ENCODE assay signal across 11 cellular contexts in the genomic region with DNA sequence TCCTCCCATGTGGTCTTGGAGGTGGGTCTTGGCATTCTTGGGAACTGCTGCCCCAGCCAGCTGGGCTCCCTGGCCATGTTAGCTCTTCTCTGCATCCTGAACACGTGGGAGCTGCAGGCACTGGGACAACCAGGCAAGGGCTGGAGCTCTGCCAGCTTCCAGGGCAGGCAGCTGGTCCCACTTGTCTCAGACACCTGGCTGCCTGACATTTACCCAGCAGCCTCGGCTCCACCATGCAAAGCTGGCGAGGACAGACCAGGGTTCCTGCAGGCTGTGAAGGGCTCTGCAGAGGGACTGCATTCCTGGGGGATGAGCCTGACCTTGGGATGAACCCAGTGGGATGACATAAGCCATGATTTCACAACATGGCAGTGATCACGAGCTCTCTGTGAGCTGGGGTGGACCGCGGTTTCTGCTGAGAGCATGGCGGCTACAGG.
DNase-seq lines count a peak whose midpoint lies in the region; ATAC-seq and TF ChIP-seq lines count a peak whose summit lies in the region.
"Had no signal": no experiment of that assay in that cellular context is flagged by ENCODE, and none has a peak within 500 bp of the region (broad histone marks: within the 10 kb centered on the region; RNA-seq: fewer than 3 reads in every experiment).

No MANE protein-coding gene starts in this region.

- H3K9me3 Mint-ChIP-seq in endodermal cell = peaks cover 17% of the 10 kb centered on the region
- peaks cover 0 to 20% (median 14%) of the 10 kb centered on the region in 9 donors for H3K9me3 Mint-ChIP-seq in naive thymus-derived CD8-positive, alpha-beta T cell

- H4K20me1 ChIP-seq in SK-N-SH (ENCODE audit: insufficient read depth) = no peaks in the 10 kb centered on the region

- no peaks in the 10 kb centered on the region for H3F3A ChIP-seq in SK-N-SH (replicated peaks; ENCODE audit: insufficient read depth)

- intact Hi-C loops in left cardiac atrium (cut with DNase I) = no loop called here

- DNase-seq in GM04504 (ENCODE audit: low read depth) (peak; percentile 77), SK-N-SH (peak; percentile 36), left cardiac atrium (peak; percentile 76), endodermal cell (no peak), NCI-H774 (lab: John Stamatoyannopoulos, UW) (no peak)
- no peak for DNase-seq in naive thymus-derived CD8-positive, alpha-beta T cell
- DNase-seq: GOT3 had no signal

- H2AFZ ChIP-seq in SK-N-SH (ENCODE audit: low read depth) = no peak overlapping the region

- H3K27me3 ChIP-seq in SK-N-SH (ENCODE audit: insufficient read depth) (no peaks in the 10 kb centered on the region), skeletal muscle satellite cell (ENCODE audit: control insufficient read depth, insufficient read depth, low read length) (no peaks in the 10 kb centered on the region), endodermal cell (ENCODE audit: control insufficient read depth, insufficient read depth, low read length, poor library complexity, severe bottlenecking) (no peaks in the 10 kb centered on the region)
- H3K27me3 ChIP-seq: neutrophil had no signal

- no peak for TF ChIP-seq RAD21 in SK-N-SH (IDR thresholded peaks at IDR 0.05; ENCODE audit: low read length)

- H3K36me3 ChIP-seq in SK-N-SH (replicated peaks in 1 of 2; ENCODE audit: control insufficient read depth in 1 of 2, insufficient read depth in 2 of 2, low read length in 1 of 2) (no peaks in the 10 kb centered on the region), skeletal muscle satellite cell (ENCODE audit: insufficient read depth, low read length) (no peaks in the 10 kb centered on the region), endodermal cell (ENCODE audit: control insufficient read depth, insufficient read depth, low read length) (no peaks in the 10 kb centered on the region)
- H3K36me3 ChIP-seq: neutrophil had no signal

- H3K4me1 ChIP-seq in SK-N-SH (ENCODE audit: control insufficient read depth in 1 of 2, insufficient read depth in 2 of 2, low read depth in 1 of 2, low read length in 1 of 2) (peaks cover 0 to 6% of the 10 kb centered on the region in 2 experiments; a peak in 1 of 4 replicates), skeletal muscle satellite cell (ENCODE audit: control insufficient read depth, insufficient read depth, low read length) (peaks cover 9% of the 10 kb centered on the region), endodermal cell (ENCODE audit: control insufficient read depth, insufficient read depth, low read length) (no peaks in the 10 kb centered on the region)

- H3K4me2 ChIP-seq in SK-N-SH (no peak overlapping the region), skeletal muscle satellite cell (ENCODE audit: low read length) (peak overlapping the region; percentile 69)

- H3K27ac ChIP-seq in SK-N-SH (ENCODE audit: low read depth in 2 of 2, low read length in 1 of 2) (no peak overlapping the region), endodermal cell (ENCODE audit: low read depth, low read length) (no peak overlapping the region)
- H3K27ac ChIP-seq: neutrophil had no signal

- no peaks in the 10 kb centered on the region for H3K79me2 ChIP-seq in SK-N-SH (ENCODE audit: insufficient read depth)

- H3K27ac Mint-ChIP-seq in endodermal cell = no peak overlapping the region
- no peak overlapping the region for H3K27ac Mint-ChIP-seq in naive thymus-derived CD8-positive, alpha-beta T cell

- WGBS in SK-N-SH (ENCODE audit: low lambda C conversion rate) = 39% methylated on average over 7 of the region's 7 CpGs
- 89 to 95% methylated on average over 7 of the region's 7 CpGs for WGBS in endodermal cell (ENCODE audit: insufficient coverage in 1 of 2, insufficient read length in 1 of 2), 2 experiments

- H3K27me3 Mint-ChIP-seq in endodermal cell (ENCODE audit: insufficient read depth) = no peaks in the 10 kb centered on the region
- H3K27me3 Mint-ChIP-seq in naive thymus-derived CD8-positive, alpha-beta T cell = peaks cover 5 to 21% (median 12%) of the 10 kb centered on the region in 5 donors

- no peak for TF ChIP-seq EP300 in SK-N-SH (IDR thresholded peaks at IDR 0.05; ENCODE audit: borderline replicate concordance in 1 of 2, low read depth in 1 of 2, low read length in 1 of 2)

- no peaks in the 10 kb centered on the region for H3K9me3 ChIP-seq in SK-N-SH
- no peaks in the 10 kb centered on the region for H3K9me3 ChIP-seq in skeletal muscle satellite cell (replicated peaks; ENCODE audit: low read length)
- H3K9me3 ChIP-seq in endodermal cell (ENCODE audit: control insufficient read depth, low read length) = peaks cover 7% of the 10 kb centered on the region
- H3K9me3 ChIP-seq: neutrophil had no signal

- H3K4me3 Mint-ChIP-seq in endodermal cell = no peak overlapping the region
- H3K4me3 Mint-ChIP-seq in naive thymus-derived CD8-positive, alpha-beta T cell = no peak overlapping the region

- no peaks in the 10 kb centered on the region for H3K36me3 Mint-ChIP-seq in endodermal cell (ENCODE audit: low read depth)
- H3K36me3 Mint-ChIP-seq in naive thymus-derived CD8-positive, alpha-beta T cell = peaks cover 0 to 15% (median 2%) of the 10 kb centered on the region in 3 donors

- ATAC-seq in left cardiac atrium = peak; percentile 95 to 98
- ATAC-seq in esophagus mucosa = no peak
- no peak for ATAC-seq in naive thymus-derived CD8-positive, alpha-beta T cell
- ATAC-seq: K562 had no signal

- POLR2A ChIA-PET in SK-N-SH (lab: Yijun Ruan, JAX) = no interaction called here
- POLR2A ChIA-PET in naive thymus-derived CD8-positive, alpha-beta T cell (lab: Charles Lee) = no interaction called here

- H3K4me3 ChIP-seq in SK-N-SH (ENCODE audit: low read depth in 2 of 2, low read length in 1 of 2) (no peak overlapping the region), skeletal muscle satellite cell (ENCODE audit: low read length) (peak overlapping the region; percentile 43), endodermal cell (ENCODE audit: low read length) (no peak overlapping the region)
- H3K4me3 ChIP-seq: K562 had no signal

- H3K9me2 ChIP-seq in SK-N-SH = no peaks in the 10 kb centered on the region

- H3K9ac ChIP-seq in SK-N-SH (no peak overlapping the region), skeletal muscle satellite cell (ENCODE audit: low read depth, low read length) (peak overlapping the region; percentile 8), endodermal cell (ENCODE audit: extremely low read depth, low read length, poor library complexity, severe bottlenecking) (no peak overlapping the region)

- CTCF ChIA-PET in SK-N-SH (lab: Yijun Ruan, JAX) = no interaction called here

- no peaks in the 10 kb centered on the region for H3K4me1 Mint-ChIP-seq in endodermal cell
- no peaks in the 10 kb centered on the region for H3K4me1 Mint-ChIP-seq in naive thymus-derived CD8-positive, alpha-beta T cell

- no peak for TF ChIP-seq CTCF in SK-N-SH (IDR thresholded peaks at IDR 0.05)
- no peak for TF ChIP-seq CTCF in endodermal cell (conservative IDR thresholded peaks at IDR 0.05)

TF ChIP-seq in SK-N-SH, 30 proteins besides CTCF, POLR2A, EP300 and RAD21:
- no peak for TF ChIP-seq POLR2AphosphoS5 (IDR thresholded peaks at IDR 0.05; ENCODE audit: low read depth, low read length)
- TF ChIP-seq MXI1 (IDR thresholded peaks at IDR 0.05; ENCODE audit: low read depth, low read length) = peak; percentile 80; the same call in 1 of the 2 replicates

Comparison
In these comparisons a context has a peak if more than half of its experiments do, and no peak if none do; other contexts are left out.
1. DNase-seq: peak in GM04504 (single experiment), SK-N-SH (single experiment) and left cardiac atrium (single experiment); none in endodermal cell (single experiment), NCI-H774 (single experiment) and naive thymus-derived CD8-positive, alpha-beta T cell (0 of 10).
2. ATAC-seq: peak in left cardiac atrium (2 of 2); none in esophagus mucosa (single experiment) and naive thymus-derived CD8-positive, alpha-beta T cell (0 of 2).